ENCODE assay signal across 1 cellular context in the genomic region with DNA sequence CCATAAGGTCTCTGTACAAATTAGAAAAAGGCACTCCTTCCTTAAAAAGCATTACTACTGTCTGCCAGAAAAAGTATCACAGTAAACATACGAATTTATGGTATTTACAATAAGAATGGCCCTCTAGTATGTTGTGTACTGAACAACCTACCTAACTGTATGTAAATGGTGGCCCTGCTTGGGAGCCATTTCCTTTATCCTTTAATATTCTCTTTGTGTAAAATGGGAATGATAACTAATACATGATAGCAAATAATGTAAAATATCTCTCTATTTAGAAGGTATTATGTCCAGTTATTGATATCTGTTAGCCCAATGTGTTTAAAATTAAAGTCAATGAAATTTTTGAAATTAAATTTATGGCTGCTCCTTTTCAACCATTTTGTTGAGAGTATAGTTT.
A peak's percentile ranks its signal among the peaks of the same experiment; 100 is the strongest.
TF ChIP-seq lines count a peak whose summit lies in the region.

No MANE protein-coding gene starts in this region.

TF ChIP-seq in GM12878, 131 proteins besides CTCF, POLR2A, EP300 and RAD21:
- 0 out of 2 replicates have a peak, but pooled peaks have one; percentile 31 for TF ChIP-seq PAX8 (IDR thresholded peaks at IDR 0.05)
- no peak for TF ChIP-seq KDM1A (IDR thresholded peaks at IDR 0.05; ENCODE audit: borderline replicate concordance)
- no peak for TF ChIP-seq ZNF384 (IDR thresholded peaks at IDR 0.05; ENCODE audit: borderline replicate concordance, low read depth, low read length)
